In the genomic region with DNA sequence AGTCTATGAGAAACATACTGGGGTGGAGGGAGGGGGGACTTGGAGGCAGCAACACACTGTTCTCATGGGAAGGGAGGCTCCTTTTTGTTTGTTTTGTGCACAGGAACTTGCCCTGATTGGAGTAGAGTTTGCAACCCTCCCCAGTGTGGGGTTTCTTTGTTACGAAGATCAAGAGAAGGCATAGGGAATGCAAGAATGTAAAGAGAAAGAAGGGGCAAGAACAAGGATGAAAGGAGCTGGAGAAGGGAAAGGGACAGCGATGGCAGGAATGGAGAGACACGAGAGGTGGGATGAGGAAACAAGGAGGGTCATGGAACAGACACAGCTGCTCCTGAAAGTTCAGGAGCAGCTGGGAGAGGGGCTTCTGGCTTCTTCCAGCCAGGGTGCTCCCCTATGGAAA, we compare ENCODE assay signal across 20 cellular contexts.
A peak's percentile ranks its signal among the peaks of the same experiment; 100 is the strongest.
DNase-seq lines count a peak whose midpoint lies in the region; ATAC-seq, FAIRE-seq and TF ChIP-seq lines count a peak whose summit lies in the region.
"Had no signal": no experiment of that assay in that cellular context is flagged by ENCODE, and none has a peak within 500 bp of the region (broad histone marks: within the 10 kb centered on the region; RNA-seq: fewer than 3 reads in every experiment).

No MANE protein-coding gene starts in this region.

- H3K4me3 Mint-ChIP-seq in WTC11 (peak overlapping the region; percentile 48), neural crest cell (peak overlapping the region; percentile 36)
- H3K4me3 Mint-ChIP-seq: CD14-positive monocyte had no signal

- H3K27ac Mint-ChIP-seq in WTC11 (peak overlapping the region; percentile 96), neural crest cell (ENCODE audit: unreplicated experiment) (peak overlapping the region; percentile 96)
- H3K27ac Mint-ChIP-seq: CD14-positive monocyte had no signal

- H3K4me1 ChIP-seq in iPS DF 6.9 (ENCODE audit: control insufficient read depth, insufficient read depth, low read length): peaks cover 5% of the 10 kb centered on the region
- no peaks in the 10 kb centered on the region for H3K4me1 ChIP-seq in HepG2 (ENCODE audit: insufficient read depth, low read length)
- H3K4me1 ChIP-seq: Caco-2 had no signal

- peaks cover 9% of the 10 kb centered on the region for H3K36me3 Mint-ChIP-seq in WTC11
- H3K36me3 Mint-ChIP-seq in neural crest cell (ENCODE audit: low read depth): peaks cover 2% of the 10 kb centered on the region
- H3K36me3 Mint-ChIP-seq: CD14-positive monocyte had no signal

- no peaks in the 10 kb centered on the region for H3K27me3 ChIP-seq in H7 (ENCODE audit: control insufficient read depth, insufficient read depth, low read length)
- no peaks in the 10 kb centered on the region for H3K27me3 ChIP-seq in iPS DF 6.9 (ENCODE audit: control insufficient read depth, insufficient read depth, low read length)
- H3K27me3 ChIP-seq in HepG2 (ENCODE audit: control insufficient read depth in 1 of 2, insufficient read depth in 2 of 2, low read length in 2 of 2): no peaks in the 10 kb centered on the region; a peak in 1 of 5 replicates

- H2AFZ ChIP-seq in HepG2 (ENCODE audit: low read length): no peak overlapping the region

- intact Hi-C loops in HepG2 (cut with micrococcal nuclease; ENCODE audit: unreplicated experiment): no loop called here

- no peak overlapping the region for H3K4me2 ChIP-seq in HepG2 (ENCODE audit: low read depth, low read length)

- in situ Hi-C loops in HepG2 (cut with HindIII; ENCODE audit: extremely low pct_ligation_motif_present, low pct_unique_long_range_greater_than_20kb): no loop called here

- H3K9me3 Mint-ChIP-seq in WTC11 (peaks cover 8% of the 10 kb centered on the region), neural crest cell (no peaks in the 10 kb centered on the region)

- H3K27ac ChIP-seq in iPS DF 6.9 (ENCODE audit: low read length) (no peak overlapping the region), HepG2 (ENCODE audit: extremely low read length, insufficient read depth, low read length) (no peak overlapping the region)

- peak; percentile 69 for DNase-seq in H7
- peak; percentile 35 for DNase-seq in WTC11 (ENCODE audit: low spot score)
- DNase-seq in iPS DF 6.9 (ENCODE audit: low read depth, low spot score): peak; percentile 64
- no peak for DNase-seq in neural crest cell (ENCODE audit: low read depth, low spot score)
- no peak for DNase-seq in HepG2 (ENCODE audit: low spot score)
- no peak for DNase-seq in stimulated activated naive CD8-positive, alpha-beta T cell treated with anti-CD3 and anti-CD28 coated beads, Interleukin-15, Interleukin-2, amounts not matched to agents 100 U/mL and 50 U/mL, for 24 hours
- DNase-seq in activated naive CD4-positive, alpha-beta T cell treated with anti-CD3 and anti-CD28 coated beads, Interleukin-2, amount 50 U/mL, for 16 hours: no peak
- DNase-seq: Caco-2, DMS53, GOT3, MV-4-11, NCI-H1417 treated with DMSO at 0.1 percent for 48 hours, NCI-H2029 treated with DMSO at 0.1 percent for 48 hours, NCI-H510A, SIG-M5 had no signal

- CTCF ChIA-PET in WTC11 (lab: Charles Lee) (interaction anchor here (0.9 to 3.7 kb wide), 10 partner anchors 26 to 1839 kb away, joined by 3 to 15 read pairs (median 3); no protein-coding TSS in a partner anchor), HepG2 (lab: Yijun Ruan, JAX; ENCODE audit: low intra/inter-chr PET ratio, low total read pairs) (no interaction called here)

- ATAC-seq in WTC11: peak; percentile 93
- ATAC-seq in HG03439 (IDR thresholded peaks at IDR 0.05; ENCODE audit: unreplicated experiment): no peak
- no peak for ATAC-seq in HepG2
- ATAC-seq in stimulated activated naive CD8-positive, alpha-beta T cell treated with anti-CD3 and anti-CD28 coated beads, Interleukin-15, Interleukin-2, amounts not matched to agents 100 U/mL and 50 U/mL, for 24 hours: no peak

- BruUV-seq in HepG2 (replicated peaks; lab: Mats Ljungman, UMichigan): no TSS peak

- H3K4me3 ChIP-seq in H7 (ENCODE audit: insufficient read depth, low read depth, low read length): no peak overlapping the region; the same call in 1 of the 2 replicates
- H3K4me3 ChIP-seq in iPS DF 6.9 (ENCODE audit: low read length): no peak overlapping the region
- H3K4me3 ChIP-seq in HepG2 (replicated peaks in 1 of 3; ENCODE audit: insufficient read depth in 1 of 3, low read depth in 2 of 3, low read length in 3 of 3): no peak overlapping the region

- H3K9ac ChIP-seq in HepG2 (ENCODE audit: insufficient read depth, low read depth, low read length): no peak overlapping the region

- H3K79me2 ChIP-seq in HepG2 (ENCODE audit: insufficient read depth, low read length): no peaks in the 10 kb centered on the region

- no peaks in the 10 kb centered on the region for H3K27me3 Mint-ChIP-seq in WTC11 (ENCODE audit: low read depth)
- no peaks in the 10 kb centered on the region for H3K27me3 Mint-ChIP-seq in neural crest cell (ENCODE audit: low read depth)

- no peaks in the 10 kb centered on the region for H4K20me1 ChIP-seq in HepG2 (ENCODE audit: insufficient read depth, low read length)

- H3K4me1 Mint-ChIP-seq in WTC11 (peaks cover 81% of the 10 kb centered on the region), neural crest cell (peaks cover 34% of the 10 kb centered on the region)
- H3K4me1 Mint-ChIP-seq: CD14-positive monocyte had no signal

- WGBS in iPS DF 6.9 (ENCODE audit: insufficient coverage, insufficient read length): no CpG with 5 or more reads among the region's 3 CpGs
- WGBS in HepG2 (ENCODE audit: low lambda C conversion rate): 1% methylated on average over 3 of the region's 3 CpGs

- H3K9me3 ChIP-seq in iPS DF 6.9 (ENCODE audit: control insufficient read depth, insufficient read depth, low read length) (no peaks in the 10 kb centered on the region), HepG2 (ENCODE audit: low read length) (peaks cover 8% of the 10 kb centered on the region; the same call in 1 of the 2 replicates)
- H3K9me3 ChIP-seq: Caco-2 had no signal

- TF ChIP-seq EP300 in HepG2 (IDR thresholded peaks at IDR 0.05; ENCODE audit: low read depth in 2 of 2, low read length in 2 of 2): no peak
- no peak for TF ChIP-seq EP300 in HepG2 (CRISPR knock-in tag; IDR thresholded peaks at IDR 0.05; ENCODE audit: borderline replicate concordance)

- TF ChIP-seq RAD21 in HepG2 (CRISPR knock-in tag; IDR thresholded peaks at IDR 0.05): no peak

- H3K36me3 ChIP-seq in H7 (replicated peaks; ENCODE audit: control insufficient read depth, insufficient read depth, low read length) (no peaks in the 10 kb centered on the region), iPS DF 6.9 (ENCODE audit: control insufficient read depth, insufficient read depth, low read length) (no peaks in the 10 kb centered on the region), HepG2 (replicated peaks in 1 of 2; ENCODE audit: control insufficient read depth in 1 of 2, insufficient read depth in 2 of 2, low read length in 2 of 2) (no peaks in the 10 kb centered on the region)

- TF ChIP-seq CTCF in WTC11 (IDR thresholded peaks at IDR 0.05): no peak
- TF ChIP-seq CTCF in neural crest cell (conservative IDR thresholded peaks at IDR 0.05): no peak
- no peak for TF ChIP-seq CTCF in HepG2 (CRISPR knock-in tag; IDR thresholded peaks at IDR 0.05)

- no peak for TF ChIP-seq POLR2A in HepG2 (IDR thresholded peaks at IDR 0.05; ENCODE audit: insufficient read depth in 1 of 2, low read depth in 2 of 2, low read length in 2 of 2)

- POLR2A ChIA-PET in WTC11 (lab: Charles Lee) (interaction anchor here (1.1 kb wide), 1 partner anchor 49 kb away, joined by 3 read pairs; no protein-coding TSS in a partner anchor), HepG2 (lab: Yijun Ruan, JAX) (no interaction called here)

- no peak for FAIRE-seq in HepG2 (lab: Jason Lieb, UNC)
- FAIRE-seq: G401.6, GM12891, GM19239 had no signal

TF ChIP-seq in WTC11, 78 proteins besides CTCF, POLR2A, EP300 and RAD21:
- TF ChIP-seq TP53 (CRISPR knock-in tag; IDR thresholded peaks at IDR 0.05) (0 out of 2 replicates have a peak, but pooled peaks have one; percentile 13), FOXK1 (CRISPR knock-in tag; IDR thresholded peaks at IDR 0.05) (0 out of 2 replicates have a peak, but pooled peaks have one; percentile 17), TEAD1 (CRISPR knock-in tag; IDR thresholded peaks at IDR 0.05) (peak; percentile 67; the same call in 1 of the 2 replicates), ZNF423 (CRISPR knock-in tag; IDR thresholded peaks at IDR 0.05) (no peak)
TF ChIP-seq in WTC11: peak in this region for 3.

TF ChIP-seq in HepG2, 621 proteins besides CTCF, POLR2A, EP300 and RAD21:
- TF ChIP-seq, protein P1, sequence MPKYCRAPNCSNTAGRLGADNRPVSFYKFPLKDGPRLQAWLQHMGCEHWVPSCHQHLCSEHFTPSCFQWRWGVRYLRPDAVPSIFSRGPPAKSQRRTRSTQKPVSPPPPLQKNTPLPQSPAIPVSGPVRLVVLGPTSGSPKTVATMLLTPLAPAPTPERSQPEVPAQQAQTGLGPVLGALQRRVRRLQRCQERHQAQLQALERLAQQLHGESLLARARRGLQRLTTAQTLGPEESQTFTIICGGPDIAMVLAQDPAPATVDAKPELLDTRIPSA (CRISPR knock-in tag; IDR thresholded peaks at IDR 0.05; ENCODE audit: borderline replicate concordance): no peak
- TF ChIP-seq MAFG (CRISPR knock-in tag; IDR thresholded peaks at IDR 0.05): no peak
- TF ChIP-seq SETDB1 (CRISPR knock-in tag; IDR thresholded peaks at IDR 0.05; ENCODE audit: borderline replicate concordance): no peak
- TF ChIP-seq ZNF788 (CRISPR knock-in tag; IDR thresholded peaks at IDR 0.05; ENCODE audit: borderline replicate concordance): no peak

Comparison
In these comparisons a context has a peak if more than half of its experiments do, and no peak if none do; other contexts are left out.
1. DNase-seq: peak in H7 (single experiment), WTC11 (single experiment) and iPS DF 6.9 (single experiment); none in neural crest cell (single experiment), HepG2 (single experiment), stimulated activated naive CD8-positive, alpha-beta T cell treated with anti-CD3 and anti-CD28 coated beads, Interleukin-15, Interleukin-2, amounts not matched to agents 100 U/mL and 50 U/mL, for 24 hours (single experiment) and activated naive CD4-positive, alpha-beta T cell treated with anti-CD3 and anti-CD28 coated beads, Interleukin-2, amount 50 U/mL, for 16 hours (single experiment).